8 cellular contexts compared by ENCODE assay signal in the genomic region with DNA sequence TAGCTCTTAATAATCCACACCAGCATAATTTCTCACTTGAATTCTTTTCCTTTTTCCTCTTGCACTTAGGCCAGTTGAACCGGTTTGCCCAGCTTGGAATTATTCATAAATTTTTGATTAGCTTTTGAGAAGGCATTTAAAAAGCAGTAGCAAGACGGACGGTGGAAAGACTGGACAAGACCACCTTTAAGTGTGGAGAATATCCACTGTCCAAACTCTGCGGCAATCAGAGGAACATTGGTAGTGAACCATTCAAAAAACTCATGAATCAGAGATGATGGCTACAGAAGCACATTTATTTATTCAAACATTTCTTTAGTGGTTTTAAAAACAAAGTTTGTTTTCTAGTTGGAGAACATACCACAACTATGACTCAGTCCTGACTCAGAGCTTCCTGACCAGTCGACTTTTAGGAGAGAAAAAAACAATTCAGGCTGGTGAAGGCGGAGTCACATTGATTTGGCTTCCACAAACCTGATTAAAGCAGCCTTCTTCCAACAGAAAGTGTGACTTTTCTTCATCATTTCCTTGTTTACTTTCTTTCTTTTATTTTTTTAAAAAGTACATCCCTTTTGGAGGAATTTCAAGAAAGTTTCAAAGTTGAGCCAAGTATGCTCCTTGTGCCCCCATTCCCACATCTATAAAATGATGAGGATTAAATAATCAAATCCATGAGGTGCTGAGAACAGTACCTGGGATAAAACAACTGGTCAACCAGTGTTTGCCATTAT.
A peak's percentile ranks its signal among the peaks of the same experiment; 100 is the strongest.
DNase-seq lines count a peak whose midpoint lies in the region; ATAC-seq and TF ChIP-seq lines count a peak whose summit lies in the region.

No MANE protein-coding gene starts in this region.

- CTCF ChIA-PET in PC-9 (lab: Charles Lee), result no interaction called here

- peak; percentile 57 for ATAC-seq in left colon

- DNase-seq in NK-92 treated with Interleukin-12 subunit alpha and Interleukin-12 subunit beta, amount 100 ng/mL, for 24 hours (lab: John Stamatoyannopoulos, UW), result peak; percentile 44
- DNase-seq in NK-92 (lab: John Stamatoyannopoulos, UW; ENCODE audit: unreplicated experiment) (no peak), PC-9 (peak; percentile 68 to 96), caudate nucleus (lab: John Stamatoyannopoulos, UW) (no peak), left colon (no peak), tibial nerve (ENCODE audit: low spot score in 2 of 2) (peak in 1 of 2 donors; percentile 62), NCI-H2029 treated with DMSO at 0.1 percent for 48 hours (lab: John Stamatoyannopoulos, UW) (no peak), DMS79 (lab: John Stamatoyannopoulos, UW) (no peak)

- no peaks in the 10 kb centered on the region for H3K9me2 ChIP-seq in PC-9 (ENCODE audit: insufficient read depth)

- 7 to 8% methylated on average over 6 of the region's 6 CpGs for WGBS in tibial nerve, 2 donors

- H3K36me3 ChIP-seq in PC-9 (ENCODE audit: low read depth) (no peaks in the 10 kb centered on the region), tibial nerve (no peaks in the 10 kb centered on the region)

- peak overlapping the region; percentile 76 for H2AFZ ChIP-seq in PC-9

- intact Hi-C loops in PC-9 (cut with micrococcal nuclease; ENCODE audit: unreplicated experiment) (loop anchor here (1.0 to 2.0 kb wide), 4 partner anchors 18 to 130 kb away; no protein-coding TSS in a partner anchor), left colon (cut with DNase I, micrococcal nuclease) (no loop called here)

- H3K27ac ChIP-seq in PC-9, result peak overlapping the region; percentile 96
- H3K27ac ChIP-seq in caudate nucleus (ENCODE audit: low read depth, low read length), result peak overlapping the region; percentile 50
- peak overlapping the region; percentile 0 to 90 (median 70) for H3K27ac ChIP-seq in tibial nerve

- POLR2A ChIA-PET in PC-9 (lab: Charles Lee; ENCODE audit: unreplicated experiment), result interaction anchor here (0.5 to 1.0 kb wide), 5 partner anchors 19 to 910 kb away, joined by 5 to 9 read pairs (median 7); no protein-coding TSS in a partner anchor

- H3K4me2 ChIP-seq in PC-9, result peak overlapping the region; percentile 86

- H3K9me3 ChIP-seq in PC-9 (ENCODE audit: insufficient read depth, low read depth), result peaks cover 6% of the 10 kb centered on the region; the same call in 1 of the 2 replicates
- H3K9me3 ChIP-seq in tibial nerve, result peaks cover 0 to 3% (median 0%) of the 10 kb centered on the region in 4 donors

- H3F3A ChIP-seq in PC-9 (ENCODE audit: insufficient read depth, low read depth), result peaks cover 26% of the 10 kb centered on the region

- no peak for TF ChIP-seq POLR2A in tibial nerve (IDR thresholded peaks at IDR 0.05)

- H3K79me2 ChIP-seq in PC-9 (ENCODE audit: low read depth), result no peaks in the 10 kb centered on the region

- H3K27me3 ChIP-seq in PC-9 (ENCODE audit: insufficient read depth, low read depth), result no peaks in the 10 kb centered on the region
- H3K27me3 ChIP-seq in tibial nerve, result no peaks in the 10 kb centered on the region

- peak overlapping the region; percentile 52 for H3K4me3 ChIP-seq in PC-9
- H3K4me3 ChIP-seq in tibial nerve, result no peak overlapping the region

- TF ChIP-seq CTCF in PC-9 (conservative IDR thresholded peaks at IDR 0.05) (no peak), tibial nerve (IDR thresholded peaks at IDR 0.05) (no peak)

- no peaks in the 10 kb centered on the region for H4K20me1 ChIP-seq in PC-9 (ENCODE audit: insufficient read depth)

- TSS peak; percentile 95 for BruUV-seq in PC-9 (replicated peaks; lab: Mats Ljungman, UMichigan)

- TF ChIP-seq EP300 in tibial nerve (IDR thresholded peaks at IDR 0.05), result peak; percentile 34 to 79

- peaks cover 45% of the 10 kb centered on the region for H3K4me1 ChIP-seq in PC-9 (replicated peaks; ENCODE audit: insufficient read depth)
- H3K4me1 ChIP-seq in tibial nerve, result peaks cover 0 to 19% (median 12%) of the 10 kb centered on the region in 4 donors

Comparison
In these comparisons a context has a peak if more than half of its experiments do, and no peak if none do; other contexts are left out.
1. DNase-seq: peak in NK-92 treated with Interleukin-12 subunit alpha and Interleukin-12 subunit beta, amount 100 ng/mL, for 24 hours (single experiment) and PC-9 (2 of 2); none in NK-92 (single experiment), caudate nucleus (0 of 61), left colon (0 of 2), NCI-H2029 treated with DMSO at 0.1 percent for 48 hours (single experiment) and DMS79 (single experiment).
2. Peak in every context shown above with its lines, with median percentiles within 50 percentile points of each other: H3K27ac ChIP-seq.